ENCODE assay signal across 1 cellular context in genomic region chr9:126515001-126515872, GRCh38.
TF ChIP-seq lines count a peak whose summit lies in the region.

No MANE protein-coding gene starts in this region.

TF ChIP-seq in H1, 55 proteins besides CTCF, POLR2A, EP300 and RAD21:
- TF ChIP-seq TAF1 (IDR thresholded peaks at IDR 0.05; ENCODE audit: low read depth, low read length) (no peak), NANOG (IDR thresholded peaks at IDR 0.05; ENCODE audit: insufficient read depth, low read depth, low read length, poor library complexity, severe bottlenecking) (no peak), KDM1A (IDR thresholded peaks at IDR 0.05; ENCODE audit: borderline replicate concordance, low read length) (no peak), TCF12 (IDR thresholded peaks at IDR 0.05; ENCODE audit: low read depth, low read length) (no peak), CBX5 (IDR thresholded peaks at IDR 0.05; ENCODE audit: low read depth, low read length) (no peak), CHD2 (IDR thresholded peaks at IDR 0.05; ENCODE audit: low read length) (no peak), TAF7 (optimal IDR thresholded peaks at IDR 0.05; ENCODE audit: borderline replicate concordance, low read depth, low read length) (no peak), SRF (IDR thresholded peaks at IDR 0.05; ENCODE audit: low read depth, low read length) (no peak), CEBPB (IDR thresholded peaks at IDR 0.05; ENCODE audit: low read depth, low read length) (no peak), HDAC2 (IDR thresholded peaks at IDR 0.05; ENCODE audit: borderline replicate concordance in 1 of 2, low read depth in 2 of 2, low read length in 2 of 2) (no peak), PHF8 (conservative IDR thresholded peaks at IDR 0.05; ENCODE audit: low read depth, low read length) (no peak), CTBP2 (IDR thresholded peaks at IDR 0.05; ENCODE audit: borderline replicate concordance, insufficient read depth, insufficient read length, low read length) (no peak), HDAC6 (IDR thresholded peaks at IDR 0.05; ENCODE audit: low read depth, low read length) (no peak), CHD1 (IDR thresholded peaks at IDR 0.05; ENCODE audit: low read depth, low read length) (no peak), JUND (IDR thresholded peaks at IDR 0.05; ENCODE audit: low read length) (no peak), RNF2 (IDR thresholded peaks at IDR 0.05; ENCODE audit: borderline replicate concordance, low read depth, low read length, missing control alignments, poor library complexity, severe bottlenecking) (no peak)
TF ChIP-seq in H1: peak in this region for 0.
